Comparison of ENCODE assay signal across 1 cellular context in genomic region chr7:1560620-1561031, GRCh38.
A peak's percentile ranks its signal among the peaks of the same experiment; 100 is the strongest.
TF ChIP-seq lines count a peak whose summit lies in the region.

No MANE protein-coding gene starts in this region.

TF ChIP-seq in K562, 482 proteins besides CTCF, POLR2A, EP300 and RAD21:
- TF ChIP-seq MBD1 (CRISPR knock-in tag; IDR thresholded peaks at IDR 0.05): no peak
- TF ChIP-seq EGR1 (conservative IDR thresholded peaks at IDR 0.05): 0 out of 2 replicates have a peak, but pooled peaks have one; percentile 15
